17 cellular contexts compared by ENCODE assay signal in the genomic region with DNA sequence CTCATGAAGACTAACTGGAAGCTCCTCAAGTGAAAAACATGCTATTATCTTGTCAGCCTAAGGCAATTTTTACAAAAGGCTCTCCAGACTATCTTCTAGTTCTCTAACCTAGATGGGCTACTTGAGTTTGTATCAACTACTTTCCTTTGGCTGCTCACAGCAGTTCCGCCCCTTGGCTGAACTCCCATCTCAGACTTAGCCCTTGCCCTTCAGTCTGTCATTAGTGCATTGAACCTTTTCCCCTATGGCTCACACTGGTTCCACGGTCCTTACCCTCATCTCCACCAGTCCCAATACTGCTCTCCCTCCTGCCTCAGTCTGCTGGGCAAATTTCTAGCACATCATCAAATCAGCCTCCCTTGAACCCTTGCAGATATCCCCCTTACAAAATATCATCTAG.
DNase-seq lines count a peak whose midpoint lies in the region; ATAC-seq, FAIRE-seq and TF ChIP-seq lines count a peak whose summit lies in the region.
"Had no signal": no experiment of that assay in that cellular context is flagged by ENCODE, and none has a peak within 500 bp of the region (broad histone marks: within the 10 kb centered on the region; RNA-seq: fewer than 3 reads in every experiment).

No MANE protein-coding gene starts in this region.

- WGBS in small intestine, 3 donors: 20 to 52% (median 21%) methylated on average over 2 of the region's 2 CpGs
- no CpG with 5 or more reads among the region's 2 CpGs for WGBS in H9 (ENCODE audit: extremely low coverage, insufficient read length, low lambda C conversion rate)

- H4K91ac ChIP-seq in H9 (ENCODE audit: insufficient read length, low read depth, low read length): no peak overlapping the region

- no peaks in the 10 kb centered on the region for H3K79me1 ChIP-seq in H9 (ENCODE audit: insufficient read depth, low read depth, low read length, poor library complexity, severe bottlenecking)

- H2BK120ac ChIP-seq in H9 (ENCODE audit: low read depth, low read length, poor library complexity, severe bottlenecking): no peak overlapping the region

- peaks cover 6 to 7% of the 10 kb centered on the region in 2 experiments; a peak in 3 of 4 replicates for H3K4me1 Mint-ChIP-seq in H9
- H3K4me1 Mint-ChIP-seq: GM23338 had no signal

- H2BK20ac ChIP-seq in H9 (ENCODE audit: low read depth, low read length, poor library complexity, severe bottlenecking): no peak overlapping the region

- H3K18ac ChIP-seq in H9 (ENCODE audit: insufficient read length, low read depth, low read length): no peak overlapping the region

- no peaks in the 10 kb centered on the region for H4K20me1 ChIP-seq in H9 (ENCODE audit: control insufficient read depth, insufficient read depth, insufficient read length)

- no peak overlapping the region for H3K4me3 Mint-ChIP-seq in H9
- H3K4me3 Mint-ChIP-seq: CD4-positive, alpha-beta memory T cell; GM23338; HFFc6 had no signal

- FAIRE-seq in GM19239 (lab: Jason Lieb, UNC) (peak; percentile 78), small intestine (lab: Jason Lieb, UNC) (no peak)
- FAIRE-seq: GM12878 had no signal

- H3K27me3 ChIP-seq in small intestine (ENCODE audit: control insufficient read depth in 2 of 2, insufficient read depth in 2 of 2, low read length in 2 of 2) (no peaks in the 10 kb centered on the region), H9 (ENCODE audit: insufficient read depth, low read length) (no peaks in the 10 kb centered on the region)

- H2AFZ ChIP-seq in H9 (ENCODE audit: low read length): no peak overlapping the region
- H2AFZ ChIP-seq: GM23338 had no signal

- H4K8ac ChIP-seq in H9 (replicated peaks; ENCODE audit: insufficient read length, low read depth, low read length): no peak overlapping the region

- DNase-seq in GM19239 (ENCODE audit: insufficient read length, low spot score) (no peak), left colon (peak in 1 of 2 donors; percentile 10), small intestine (peak; percentile 52), H9 (no peak), MV-4-11 (lab: John Stamatoyannopoulos, UW) (no peak)
- DNase-seq in stimulated activated CD4-positive, alpha-beta T cell treated with anti-CD3 and anti-CD28 coated beads, Interleukin-2, amount 100 ng/mL, for 24 hours: no peak
- DNase-seq: C1 segment of cervical spinal cord; Calu3; CD4-positive, alpha-beta memory T cell; COR-L47; DMS153; DND-41; GDM1; HFFc6 had no signal

- intact Hi-C loops in left colon (cut with DNase I, micrococcal nuclease): no loop called here

- H3K27me3 Mint-ChIP-seq in H9 (ENCODE audit: low read depth): no peaks in the 10 kb centered on the region
- H3K27me3 Mint-ChIP-seq: CD4-positive, alpha-beta memory T cell had no signal

- H3K9me3 ChIP-seq in small intestine (ENCODE audit: control insufficient read depth, low read depth): no peaks in the 10 kb centered on the region
- H3K9me3 ChIP-seq in H9 (ENCODE audit: control insufficient read depth, low read depth, low read length): no peaks in the 10 kb centered on the region
- H3K9me3 ChIP-seq: HAP-1 had no signal

- H3K23me2 ChIP-seq in H9 (ENCODE audit: insufficient read length, low read depth, low read length, poor library complexity, severe bottlenecking): no peaks in the 10 kb centered on the region

- no peak overlapping the region for H3K23ac ChIP-seq in H9 (ENCODE audit: insufficient read length, low read depth, low read length)

- no peak overlapping the region for H2BK15ac ChIP-seq in H9 (ENCODE audit: low read depth, low read length)

- H3K4me1 ChIP-seq in small intestine (ENCODE audit: control insufficient read depth in 2 of 2, insufficient read depth in 1 of 2, low read depth in 1 of 2, low read length in 1 of 2) (no peaks in the 10 kb centered on the region), H9 (ENCODE audit: insufficient read depth, low read length) (no peaks in the 10 kb centered on the region)
- H3K4me1 ChIP-seq: HAP-1 had no signal

- peaks cover 0 to 11% (median 10%) of the 10 kb centered on the region in 3 experiments; a peak in 4 of 7 replicates for H3K36me3 Mint-ChIP-seq in H9 (ENCODE audit: insufficient read depth in 1 of 3, low read depth in 3 of 3)

- H3K79me2 ChIP-seq in H9 (ENCODE audit: insufficient read depth, low read length): no peaks in the 10 kb centered on the region

- no peak overlapping the region for H4K5ac ChIP-seq in H9 (ENCODE audit: insufficient read length, low read depth, low read length)

- no peak overlapping the region for H3K56ac ChIP-seq in H9 (ENCODE audit: insufficient read length, low read depth, low read length)

- H2BK5ac ChIP-seq in H9 (ENCODE audit: insufficient read length, low read length): no peak overlapping the region

- H3K9me3 Mint-ChIP-seq in H9: peaks cover 9 to 55% of the 10 kb centered on the region in 2 experiments; a peak in 4 of 5 replicates
- H3K9me3 Mint-ChIP-seq: GM23338 had no signal

- H3K9ac ChIP-seq in H9 (ENCODE audit: extremely low read depth, insufficient read length, low read length): no peak overlapping the region

- H3K4me3 ChIP-seq in small intestine (ENCODE audit: low read depth in 1 of 2, low read length in 2 of 2): no peak overlapping the region
- H3K4me3 ChIP-seq: GM12878, GM23338, HAP-1 had no signal

- no peak overlapping the region for H3K4ac ChIP-seq in H9 (ENCODE audit: low read depth, low read length)

- no peak overlapping the region for H3K4me2 ChIP-seq in H9 (ENCODE audit: insufficient read depth, insufficient read length, low read length)
- H3K4me2 ChIP-seq: GM23338 had no signal

- ATAC-seq in left colon: peak; percentile 40
- ATAC-seq: GM12878, GM23338 had no signal

- H2AK5ac ChIP-seq in H9 (ENCODE audit: insufficient read length, low read length): no peak overlapping the region

- H3K36me3 ChIP-seq in small intestine (ENCODE audit: control insufficient read depth in 2 of 2, insufficient read depth in 2 of 2, low read length in 2 of 2): no peaks in the 10 kb centered on the region
- H3K36me3 ChIP-seq: HAP-1 had no signal

- TF ChIP-seq CTCF in H9 (conservative IDR thresholded peaks at IDR 0.05): no peak

- no peak overlapping the region for H3T11ph ChIP-seq in H9 (ENCODE audit: low read length)

- no peak overlapping the region for H3K27ac Mint-ChIP-seq in H9
- H3K27ac Mint-ChIP-seq: CD4-positive, alpha-beta memory T cell; GM23338; HFFc6 had no signal

- no peak overlapping the region for H2BK12ac ChIP-seq in H9 (ENCODE audit: insufficient read length, low read depth, low read length)

- no peak overlapping the region for H3K27ac ChIP-seq in small intestine (ENCODE audit: low read depth in 1 of 2, low read length in 1 of 2)
- H3K27ac ChIP-seq in H9 (ENCODE audit: insufficient read length, low read depth, low read length): no peak overlapping the region

- no peak overlapping the region for H3K14ac ChIP-seq in H9 (ENCODE audit: insufficient read depth, low read length)
